Comparison of ENCODE assay signal across 25 cellular contexts in the genomic region with DNA sequence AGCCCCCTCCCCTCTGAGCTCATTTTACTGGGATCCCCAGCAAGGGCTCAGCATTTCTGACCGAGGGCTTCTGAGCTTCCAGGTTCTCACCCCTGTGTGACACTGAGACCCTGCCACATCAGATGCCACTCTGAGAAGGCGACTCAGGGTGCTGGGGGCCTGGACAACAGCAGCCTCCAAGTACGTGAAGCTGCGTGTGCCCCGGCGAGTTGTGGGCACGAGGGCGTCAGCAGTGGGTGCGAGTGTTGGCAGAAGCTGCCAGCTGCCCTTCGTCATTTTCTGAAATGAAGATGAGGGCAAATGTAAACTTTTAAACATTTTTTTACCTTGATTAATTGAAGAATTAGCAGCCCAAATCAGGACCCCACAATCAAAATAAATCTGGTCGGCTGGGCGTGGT.
"Had no signal": no experiment of that assay in that cellular context is flagged by ENCODE, and none has a peak within 500 bp of the region (broad histone marks: within the 10 kb centered on the region; RNA-seq: fewer than 3 reads in every experiment).

No MANE protein-coding gene starts in this region.

- H3K27me3 ChIP-seq: body of pancreas, brain microvascular endothelial cell, breast epithelium had no signal

- H3K4me1 ChIP-seq: body of pancreas, breast epithelium had no signal

- H3K9me3 ChIP-seq: body of pancreas, breast epithelium had no signal

- H3K27ac ChIP-seq: body of pancreas, brain microvascular endothelial cell, breast epithelium had no signal

- DNase-seq: activated B cell treated with CpG ODN at 0.5 μM for 24 hours; activated CD4-positive, alpha-beta memory T cell treated with anti-CD3 and anti-CD28 coated beads for 36 hours; activated CD4-positive, alpha-beta T cell treated with anti-CD3 and anti-CD28 coated beads for 4 hours; activated CD4-positive, alpha-beta T cell treated with anti-CD3 and anti-CD28 coated beads, Interleukin-2, amount 10 ng/mL, durations not matched to agents 24 days and 14 days; activated CD4-positive, alpha-beta T cell treated with anti-CD3 and anti-CD28 coated beads, Interleukin-2, amount 50 U/mL, for 1 hour; activated CD4-positive, alpha-beta T cell treated with anti-CD3 and anti-CD28 coated beads, Interleukin-2, amount 50 U/mL, for 4 hours; activated CD4-positive, CD25-positive, alpha-beta regulatory T cell treated with anti-CD3 and anti-CD28 coated beads, Interleukin-2, amount 50 U/mL, for 72 hours; activated CD8-positive, alpha-beta memory T cell treated with anti-CD3 and anti-CD28 coated beads, Interleukin-2, amount 50 U/mL, for 4 hours; activated CD8-positive, alpha-beta T cell treated with anti-CD3 and anti-CD28 coated beads for 36 hours; activated effector memory CD4-positive, alpha-beta T cell treated with Interleukin-2 at 50 U/mL for 16 hours; activated gamma-delta T cell; activated naive CD4-positive, alpha-beta T cell treated with anti-CD3 and anti-CD28 coated beads, Interleukin-2, amount 10 ng/mL, durations not matched to agents 7 days and 5 days; activated naive CD4-positive, alpha-beta T cell treated with Interleukin-2 at 50 U/mL for 16 hours; activated naive CD8-positive, alpha-beta T cell treated with anti-CD3 and anti-CD28 coated beads, Interleukin-2, amount 10 ng/mL, durations not matched to agents 7 days and 5 days; activated naive CD8-positive, alpha-beta T cell treated with anti-CD3 and anti-CD28 coated beads, Interleukin-2, amount 50 U/mL, for 24 hours; activated T-cell treated with anti-CD3 and anti-CD28 coated beads, Interleukin-2, amount 50 U/mL, for 24 hours; activated T-cell treated with anti-CD3 and anti-CD28 coated beads, Interleukin-2, amount 50 U/mL, for 48 hours; aorta; body of pancreas; brain microvascular endothelial cell; central memory CD4-positive, alpha-beta T cell; T-helper 1 cell; T-helper 2 cell; T-helper 9 cell had no signal

- H3K4me3 ChIP-seq: body of pancreas, breast epithelium had no signal

- H3K36me3 ChIP-seq: breast epithelium had no signal

- ATAC-seq: activated CD8-positive, alpha-beta T cell treated with anti-CD3 and anti-CD28 coated beads for 36 hours; activated naive CD8-positive, alpha-beta T cell treated with anti-CD3 and anti-CD28 coated beads, Interleukin-2, amount 50 U/mL, for 24 hours; body of pancreas had no signal
